In the genomic region with DNA sequence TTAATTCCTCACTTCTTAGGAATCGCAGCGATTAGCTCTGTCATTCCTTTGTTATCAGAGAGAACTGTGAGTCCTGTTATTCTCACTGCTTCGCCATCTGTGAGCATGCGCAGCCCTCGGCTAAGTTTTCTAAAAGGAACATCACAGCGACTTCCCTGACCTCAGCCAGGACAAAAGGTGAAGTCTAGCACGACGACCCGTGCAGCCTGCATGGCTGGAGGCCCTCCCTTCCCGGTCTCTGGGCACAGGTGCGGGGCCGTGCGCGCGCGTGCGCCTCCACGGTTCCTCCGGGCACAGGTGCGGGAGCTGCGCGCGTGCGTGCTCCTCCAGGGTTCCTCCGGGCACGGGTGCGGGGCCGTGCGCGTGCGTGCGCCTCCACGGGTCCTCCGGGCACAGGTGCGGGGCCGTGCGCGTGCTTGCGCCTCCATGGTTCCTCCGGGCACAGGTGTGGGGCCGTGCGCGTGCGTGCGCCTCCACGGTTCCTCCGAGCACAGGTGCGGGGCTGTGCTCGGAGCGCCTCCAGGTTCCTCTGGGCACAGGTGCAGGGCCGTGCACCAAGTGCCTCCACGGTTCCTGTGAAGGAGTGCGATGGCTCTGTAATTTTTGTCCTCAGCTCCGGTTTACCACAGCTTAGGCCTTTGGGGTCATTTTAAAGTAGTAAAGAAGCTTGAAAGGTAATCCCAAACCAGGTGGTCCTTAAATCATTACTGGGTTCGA, we compare ENCODE assay signal across 23 cellular contexts.
DNase-seq lines count a peak whose midpoint lies in the region; ATAC-seq, FAIRE-seq and TF ChIP-seq lines count a peak whose summit lies in the region.
"Had no signal": no experiment of that assay in that cellular context is flagged by ENCODE, and none has a peak within 500 bp of the region (broad histone marks: within the 10 kb centered on the region; RNA-seq: fewer than 3 reads in every experiment).

No MANE protein-coding gene starts in this region.

- H4K20me1 ChIP-seq in DND-41 (ENCODE audit: insufficient read depth, low read length): no peaks in the 10 kb centered on the region

- intact Hi-C loops in kidney (cut with DNase I): no loop called here
- intact Hi-C loops in posterior vena cava (cut with DNase I): no loop called here

- H3K9ac ChIP-seq in DND-41 (ENCODE audit: low read depth, low read length) (no peak overlapping the region), kidney (ENCODE audit: low read length in 2 of 2) (no peak overlapping the region)

- H3K79me2 ChIP-seq in DND-41 (ENCODE audit: insufficient read depth, low read length): no peaks in the 10 kb centered on the region

- H3K36me3 ChIP-seq in DND-41 (ENCODE audit: insufficient read depth, low read length) (no peaks in the 10 kb centered on the region), Peyer's patch (no peaks in the 10 kb centered on the region), kidney (ENCODE audit: control insufficient read depth in 1 of 2, insufficient read depth in 2 of 2, low read length in 2 of 2) (no peaks in the 10 kb centered on the region)
- H3K36me3 ChIP-seq: brain microvascular endothelial cell, SJSA1 had no signal

- no peak overlapping the region for H3K4me2 ChIP-seq in DND-41 (ENCODE audit: insufficient read depth, low read length)

- FAIRE-seq in kidney (lab: Jason Lieb, UNC): no peak
- FAIRE-seq: HepG2 had no signal

- no peak for ATAC-seq in DND-41 (ENCODE audit: insufficient read depth, low read depth)
- no peak for ATAC-seq in HG03097 (IDR thresholded peaks at IDR 0.05; ENCODE audit: low FRiP score, unreplicated experiment)
- ATAC-seq: activated CD4-positive, alpha-beta T cell treated with anti-CD3 and anti-CD28 coated beads for 36 hours; effector memory CD8-positive, alpha-beta T cell; esophagus mucosa; foreskin keratinocyte; HepG2; left ventricle myocardium superior; psoas muscle had no signal

- TF ChIP-seq CTCF in DND-41 (IDR thresholded peaks at IDR 0.05; ENCODE audit: borderline replicate concordance, extremely low read depth, low read length, poor library complexity, severe bottlenecking) (no peak), Peyer's patch (IDR thresholded peaks at IDR 0.05) (no peak), kidney (IDR thresholded peaks at IDR 0.05; ENCODE audit: borderline replicate concordance, extremely low read depth, insufficient read depth) (no peak)

- DNase-seq in DND-41: peak; percentile 1
- DNase-seq in Peyer's patch: peak; percentile 3 to 39 (median 38)
- peak; percentile 44 for DNase-seq in kidney
- DNase-seq in posterior vena cava (ENCODE audit: low spot score): peak; percentile 57
- no peak for DNase-seq in NCI-H2081 treated with DMSO at 0.1 percent for 48 hours (lab: John Stamatoyannopoulos, UW)
- no peak for DNase-seq in stimulated activated CD4-positive, alpha-beta T cell treated with anti-CD3 and anti-CD28 coated beads, Interleukin-4, amount 100 ng/mL, for 1 hour
- DNase-seq: activated CD4-positive, alpha-beta T cell treated with anti-CD3 and anti-CD28 coated beads for 36 hours; activated effector memory CD4-positive, alpha-beta T cell treated with Interleukin-2 at 50 U/mL for 16 hours; brain microvascular endothelial cell; DMS79 treated with DMSO at 0.1 percent for 48 hours; effector memory CD8-positive, alpha-beta T cell; foreskin keratinocyte; HCEC 1CT; left ventricle myocardium superior; NCI-H1694; NCI-H526; psoas muscle; stimulated activated CD4-positive, alpha-beta T cell treated with anti-CD3 and anti-CD28 coated beads, Interleukin-1b, Interleukin-23, amount 100 ng/mL, for 48 hours had no signal

- H3K9me3 ChIP-seq in DND-41 (ENCODE audit: insufficient read depth, low read length, severe bottlenecking) (no peaks in the 10 kb centered on the region), Peyer's patch (no peaks in the 10 kb centered on the region), kidney (ENCODE audit: control insufficient read depth in 1 of 2, low read length in 2 of 2) (no peaks in the 10 kb centered on the region)
- H3K9me3 ChIP-seq: psoas muscle had no signal

- no peak overlapping the region for H3K4me3 ChIP-seq in DND-41 (ENCODE audit: low read depth in 1 of 2, low read length in 2 of 2)
- no peak overlapping the region for H3K4me3 ChIP-seq in Peyer's patch
- no peak overlapping the region for H3K4me3 ChIP-seq in kidney (ENCODE audit: low read length in 2 of 2)
- H3K4me3 ChIP-seq: psoas muscle, SJSA1 had no signal

- no peak overlapping the region for H2AFZ ChIP-seq in DND-41 (ENCODE audit: low read depth, low read length)

- peaks cover 5% of the 10 kb centered on the region for H3K27me3 ChIP-seq in DND-41 (ENCODE audit: insufficient read depth, low read length, poor library complexity)
- no peaks in the 10 kb centered on the region for H3K27me3 ChIP-seq in Peyer's patch
- H3K27me3 ChIP-seq: brain microvascular endothelial cell, SJSA1 had no signal

- H3K27ac ChIP-seq in DND-41 (ENCODE audit: low read length): no peak overlapping the region
- H3K27ac ChIP-seq in Peyer's patch: no peak overlapping the region
- H3K27ac ChIP-seq in kidney (ENCODE audit: low read depth in 2 of 2, low read length in 2 of 2): no peak overlapping the region
- H3K27ac ChIP-seq: brain microvascular endothelial cell, C4-2B, foreskin keratinocyte, psoas muscle, SJSA1 had no signal

- TF ChIP-seq POLR2A in Peyer's patch (IDR thresholded peaks at IDR 0.05): no peak

- H3K4me1 ChIP-seq in DND-41 (ENCODE audit: insufficient read depth, low read length) (no peaks in the 10 kb centered on the region), Peyer's patch (no peaks in the 10 kb centered on the region), kidney (ENCODE audit: control insufficient read depth in 1 of 2, insufficient read depth in 1 of 2, low read depth in 1 of 2, low read length in 2 of 2) (peaks cover 0 to 4% of the 10 kb centered on the region in 2 donors)
- H3K4me1 ChIP-seq: foreskin keratinocyte, psoas muscle, SJSA1 had no signal

Comparison
In these comparisons a context has a peak if more than half of its experiments do, and no peak if none do; other contexts are left out.
1. DNase-seq: peak in DND-41 (single experiment), Peyer's patch (3 of 3), kidney (single experiment) and posterior vena cava (single experiment); none in NCI-H2081 treated with DMSO at 0.1 percent for 48 hours (single experiment) and stimulated activated CD4-positive, alpha-beta T cell treated with anti-CD3 and anti-CD28 coated beads, Interleukin-4, amount 100 ng/mL, for 1 hour (single experiment).